Comparison of ENCODE assay signal across 2 cellular contexts in genomic region chr4:185054876-185055275, GRCh38.
A peak's percentile ranks its signal among the peaks of the same experiment; 100 is the strongest.
TF ChIP-seq lines count a peak whose summit lies in the region.

No MANE protein-coding gene starts in this region.

TF ChIP-seq in GM23338, 12 proteins besides CTCF, POLR2A, EP300 and RAD21:
- TF ChIP-seq ZNF462 (CRISPR knock-in tag; IDR thresholded peaks at IDR 0.05) (no peak), EZH2 (IDR thresholded peaks at IDR 0.05; ENCODE audit: low read depth, unreplicated experiment) (no peak), CREB1 (CRISPR knock-in tag; IDR thresholded peaks at IDR 0.05; ENCODE audit: low read depth) (no peak), EZH2phosphoT487 (IDR thresholded peaks at IDR 0.05; ENCODE audit: unreplicated experiment) (no peak), JUNB (IDR thresholded peaks at IDR 0.05; ENCODE audit: unreplicated experiment) (no peak), ETS1 (IDR thresholded peaks at IDR 0.05) (no peak), ZNF114 (CRISPR knock-in tag; IDR thresholded peaks at IDR 0.05) (no peak), STAT1 (IDR thresholded peaks at IDR 0.05; ENCODE audit: unreplicated experiment) (no peak), NANOG (IDR thresholded peaks at IDR 0.05; ENCODE audit: borderline replicate concordance) (no peak), ZNF331 (CRISPR knock-in tag; IDR thresholded peaks at IDR 0.05; ENCODE audit: low read depth) (no peak), POLR2AphosphoS5 (IDR thresholded peaks at IDR 0.05; ENCODE audit: low read depth) (no peak)
- TF ChIP-seq, protein P1, sequence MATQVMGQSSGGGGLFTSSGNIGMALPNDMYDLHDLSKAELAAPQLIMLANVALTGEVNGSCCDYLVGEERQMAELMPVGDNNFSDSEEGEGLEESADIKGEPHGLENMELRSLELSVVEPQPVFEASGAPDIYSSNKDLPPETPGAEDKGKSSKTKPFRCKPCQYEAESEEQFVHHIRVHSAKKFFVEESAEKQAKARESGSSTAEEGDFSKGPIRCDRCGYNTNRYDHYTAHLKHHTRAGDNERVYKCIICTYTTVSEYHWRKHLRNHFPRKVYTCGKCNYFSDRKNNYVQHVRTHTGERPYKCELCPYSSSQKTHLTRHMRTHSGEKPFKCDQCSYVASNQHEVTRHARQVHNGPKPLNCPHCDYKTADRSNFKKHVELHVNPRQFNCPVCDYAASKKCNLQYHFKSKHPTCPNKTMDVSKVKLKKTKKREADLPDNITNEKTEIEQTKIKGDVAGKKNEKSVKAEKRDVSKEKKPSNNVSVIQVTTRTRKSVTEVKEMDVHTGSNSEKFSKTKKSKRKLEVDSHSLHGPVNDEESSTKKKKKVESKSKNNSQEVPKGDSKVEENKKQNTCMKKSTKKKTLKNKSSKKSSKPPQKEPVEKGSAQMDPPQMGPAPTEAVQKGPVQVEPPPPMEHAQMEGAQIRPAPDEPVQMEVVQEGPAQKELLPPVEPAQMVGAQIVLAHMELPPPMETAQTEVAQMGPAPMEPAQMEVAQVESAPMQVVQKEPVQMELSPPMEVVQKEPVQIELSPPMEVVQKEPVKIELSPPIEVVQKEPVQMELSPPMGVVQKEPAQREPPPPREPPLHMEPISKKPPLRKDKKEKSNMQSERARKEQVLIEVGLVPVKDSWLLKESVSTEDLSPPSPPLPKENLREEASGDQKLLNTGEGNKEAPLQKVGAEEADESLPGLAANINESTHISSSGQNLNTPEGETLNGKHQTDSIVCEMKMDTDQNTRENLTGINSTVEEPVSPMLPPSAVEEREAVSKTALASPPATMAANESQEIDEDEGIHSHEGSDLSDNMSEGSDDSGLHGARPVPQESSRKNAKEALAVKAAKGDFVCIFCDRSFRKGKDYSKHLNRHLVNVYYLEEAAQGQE (IDR thresholded peaks at IDR 0.05; ENCODE audit: unreplicated experiment), result no peak

TF ChIP-seq in H1, 55 proteins besides CTCF, POLR2A, EP300 and RAD21:
- TF ChIP-seq SRF (IDR thresholded peaks at IDR 0.05; ENCODE audit: low read depth, low read length) (no peak), ASH2L (IDR thresholded peaks at IDR 0.05; ENCODE audit: low read length) (peak; percentile 29)
- TF ChIP-seq, protein P2, sequence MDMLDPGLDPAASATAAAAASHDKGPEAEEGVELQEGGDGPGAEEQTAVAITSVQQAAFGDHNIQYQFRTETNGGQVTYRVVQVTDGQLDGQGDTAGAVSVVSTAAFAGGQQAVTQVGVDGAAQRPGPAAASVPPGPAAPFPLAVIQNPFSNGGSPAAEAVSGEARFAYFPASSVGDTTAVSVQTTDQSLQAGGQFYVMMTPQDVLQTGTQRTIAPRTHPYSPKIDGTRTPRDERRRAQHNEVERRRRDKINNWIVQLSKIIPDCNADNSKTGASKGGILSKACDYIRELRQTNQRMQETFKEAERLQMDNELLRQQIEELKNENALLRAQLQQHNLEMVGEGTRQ (IDR thresholded peaks at IDR 0.05; ENCODE audit: low read length), result no peak
